17 cellular contexts compared by ENCODE assay signal in the genomic region with DNA sequence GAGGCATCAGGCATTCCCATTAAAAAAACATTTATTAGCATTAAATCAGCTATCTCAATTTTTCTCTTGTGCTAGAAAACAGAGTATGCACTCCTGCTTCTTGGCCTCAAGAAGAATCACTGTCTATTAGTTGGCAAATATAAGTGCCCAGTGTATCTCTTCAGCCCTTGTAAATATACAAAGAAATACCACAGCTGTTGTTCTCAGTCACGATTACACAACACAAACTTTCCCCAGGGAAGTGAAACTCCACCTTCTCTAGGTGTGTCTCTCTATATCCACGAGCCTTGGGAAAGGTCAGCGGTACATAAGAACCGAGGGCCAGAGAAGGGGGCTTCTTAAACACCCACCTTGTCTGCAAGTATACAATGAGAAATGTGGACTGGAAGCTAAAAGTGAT.
"Had no signal": no experiment of that assay in that cellular context is flagged by ENCODE, and none has a peak within 500 bp of the region (broad histone marks: within the 10 kb centered on the region; RNA-seq: fewer than 3 reads in every experiment).

No MANE protein-coding gene starts in this region.

- H3K27me3 ChIP-seq: esophagus muscularis mucosa, gastrocnemius medialis, heart right ventricle, thyroid gland had no signal

- H3K79me2 ChIP-seq: parathyroid adenoma had no signal

- H3K27ac Mint-ChIP-seq: naive thymus-derived CD4-positive, alpha-beta T cell; nephron progenitor cell; type B pancreatic cell had no signal

- H2AFZ ChIP-seq: parathyroid adenoma had no signal

- H3K4me3 ChIP-seq: esophagus muscularis mucosa, gastrocnemius medialis, heart right ventricle, prostate gland, skin epidermis, thyroid gland had no signal

- H3K9me3 ChIP-seq: esophagus muscularis mucosa, gastrocnemius medialis, heart right ventricle, prostate gland, thyroid gland had no signal

- H3K36me3 Mint-ChIP-seq: naive thymus-derived CD4-positive, alpha-beta T cell; type B pancreatic cell had no signal

- H3K4me1 ChIP-seq: esophagus muscularis mucosa, gastrocnemius medialis, heart right ventricle, parathyroid adenoma, prostate gland, thyroid gland had no signal

- H3K9ac ChIP-seq: parathyroid adenoma had no signal

- H3K9me3 Mint-ChIP-seq: type B pancreatic cell had no signal

- H3K4me1 Mint-ChIP-seq: naive thymus-derived CD4-positive, alpha-beta T cell; nephron progenitor cell had no signal

- DNase-seq: effector memory CD4-positive, alpha-beta T cell; gastrocnemius medialis; heart right ventricle; hypothalamus; kidney glomerular epithelial cell; naive thymus-derived CD4-positive, alpha-beta T cell; nephron progenitor cell; stimulated activated CD4-positive, alpha-beta T cell treated with anti-CD3 and anti-CD28 coated beads, Interleukin-12 subunit alpha, Interleukin-12 subunit beta, amount 100 ng/mL, for 4 hours; stimulated activated naive CD4-positive, alpha-beta T cell treated with Interleukin-2 at 50 U/mL for 16 hours; thyroid gland had no signal

- ATAC-seq: gastrocnemius medialis; heart right ventricle; naive thymus-derived CD4-positive, alpha-beta T cell; sciatic nerve had no signal

- H3K27ac ChIP-seq: epithelial cell of prostate, esophagus muscularis mucosa, gastrocnemius medialis, heart right ventricle, parathyroid adenoma, prostate gland, skin epidermis, thyroid gland had no signal

- H3K36me3 ChIP-seq: esophagus muscularis mucosa, gastrocnemius medialis, heart right ventricle, prostate gland, thyroid gland had no signal

- H3K4me3 Mint-ChIP-seq: naive thymus-derived CD4-positive, alpha-beta T cell; nephron progenitor cell; type B pancreatic cell had no signal
